Comparison of ENCODE assay signal across 19 cellular contexts in the genomic region with DNA sequence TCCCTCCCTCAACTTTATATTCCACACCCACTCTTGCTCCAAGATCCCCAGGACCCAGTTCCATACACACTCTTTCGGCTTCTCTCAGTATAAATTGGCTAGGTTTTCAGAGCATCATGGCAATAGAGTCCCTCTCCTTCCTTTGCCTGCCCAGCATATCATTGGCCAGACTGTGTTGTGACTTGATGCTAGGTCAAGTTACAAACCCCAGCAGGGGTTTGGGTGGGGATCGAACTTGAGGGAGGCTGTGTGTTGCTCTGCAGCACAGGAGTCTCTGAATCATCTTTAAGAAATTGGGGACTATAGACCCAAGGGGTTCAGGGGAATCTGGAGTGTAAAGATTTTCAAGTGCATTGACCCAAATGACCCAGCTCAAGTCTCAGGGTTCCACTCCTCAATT.
"Had no signal": no experiment of that assay in that cellular context is flagged by ENCODE, and none has a peak within 500 bp of the region (broad histone marks: within the 10 kb centered on the region; RNA-seq: fewer than 3 reads in every experiment).

No MANE protein-coding gene starts in this region.

- ATAC-seq: naive thymus-derived CD8-positive, alpha-beta T cell; right lobe of liver; stimulated activated memory B cell treated with anti-CD40 and anti-IgM and Interleukin-4, amounts not matched to agents 10 μg/mL and 1 μg/mL and 100 μg/mL, for 72 hours; stimulated activated naive CD8-positive, alpha-beta T cell treated with anti-CD3 and anti-CD28 coated beads, Interleukin-15, amount 100 ng/mL, for 72 hours had no signal

- DNase-seq: islet precursor cell; left ventricle myocardium inferior; naive thymus-derived CD8-positive, alpha-beta T cell; occipital lobe; right lobe of liver; stimulated activated CD4-positive, alpha-beta T cell treated with anti-CD3 and anti-CD28 coated beads, Interleukin-1b, Interleukin-23, amount 100 ng/mL, for 48 hours; stimulated activated CD4-positive, alpha-beta T cell treated with anti-CD3 and anti-CD28 coated beads, Interleukin-2, amount 100 ng/mL, for 48 hours; stimulated activated CD4-positive, alpha-beta T cell treated with anti-CD3 and anti-CD28 coated beads, Interleukin-4, amount 100 ng/mL, for 4 hours; stimulated activated CD8-positive, alpha-beta memory T cell treated with anti-CD3 and anti-CD28 coated beads, Interleukin-4, amount 100 ng/mL, for 48 hours; stimulated activated naive CD4-positive, alpha-beta T cell treated with Interleukin-2 at 50 U/mL for 16 hours; stimulated activated naive CD8-positive, alpha-beta T cell treated with anti-CD3 and anti-CD28 coated beads, Interleukin-15, amount 100 ng/mL, for 72 hours; substantia nigra; uterus had no signal

- H3K27me3 ChIP-seq: hepatocyte, neutrophil, right atrium auricular region, right lobe of liver, tibial nerve, uterus had no signal

- H3K4me2 ChIP-seq: hepatocyte, smooth muscle cell had no signal

- H3K4me1 ChIP-seq: left ventricle myocardium inferior, right atrium auricular region, right lobe of liver, tibial nerve, uterus had no signal

- H3K4me3 ChIP-seq: hepatocyte, left ventricle myocardium inferior, right atrium auricular region, right lobe of liver, smooth muscle cell, tibial nerve, uterus had no signal

- H3K27ac ChIP-seq: hepatocyte, left ventricle myocardium inferior, neutrophil, right atrium auricular region, right lobe of liver, tibial nerve, uterus had no signal

- H3K36me3 ChIP-seq: left ventricle myocardium inferior, neutrophil, right atrium auricular region, right lobe of liver, tibial nerve, uterus had no signal

- H3K9me3 ChIP-seq: neutrophil, right atrium auricular region, right lobe of liver, tibial nerve, uterus had no signal

- H3K79me2 ChIP-seq: hepatocyte had no signal
